ENCODE assay signal across 10 cellular contexts in the genomic region with DNA sequence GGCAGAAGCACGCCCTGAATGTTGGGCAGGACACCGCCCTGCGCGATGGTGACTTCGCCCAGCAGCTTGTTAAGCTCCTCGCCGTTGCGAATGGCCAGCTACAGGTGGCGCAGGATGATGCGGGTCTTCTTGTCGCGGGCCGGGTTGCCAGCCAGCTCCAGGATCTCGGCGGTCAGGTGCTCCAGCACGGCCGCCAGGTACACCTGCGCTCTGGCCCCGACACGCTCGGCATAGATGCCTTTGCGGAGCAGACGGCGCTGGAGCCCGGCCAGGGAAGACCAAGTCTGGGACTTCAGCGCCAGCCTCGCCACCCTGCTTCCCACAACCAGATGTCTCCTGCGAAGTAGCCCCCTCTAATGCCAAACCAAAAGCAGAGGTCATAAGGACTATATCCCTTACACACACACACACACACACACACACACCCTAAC. TPM values are rescaled to one million over a fixed set of nuclear protein-coding genes. Genes with fewer than 3 reads are reported as not detected.
DNase-seq lines count a peak whose midpoint lies in the region; ATAC-seq, FAIRE-seq and TF ChIP-seq lines count a peak whose summit lies in the region.
"Had no signal": no experiment of that assay in that cellular context is flagged by ENCODE, and none has a peak within 500 bp of the region (broad histone marks: within the 10 kb centered on the region; RNA-seq: fewer than 3 reads in every experiment).

No MANE protein-coding gene starts in this region.

- H3K4me2 ChIP-seq in endothelial cell of umbilical vein (ENCODE audit: insufficient read depth, low read length), result no peak overlapping the region

- CTCF ChIA-PET in activated CD4-positive, alpha-beta memory T cell treated with anti-CD3 and anti-CD28 coated beads for 36 hours (lab: Charles Lee), result interaction anchor here (0.6 to 1.5 kb wide), 16 partner anchors 10 to 658 kb away, joined by 3 to 10 read pairs (median 4); a partner anchor contains a TSS
- CTCF ChIA-PET in endothelial cell of umbilical vein (lab: Charles Lee), result interaction anchor here (1.0 kb wide), 1 partner anchor 8 kb away, joined by 4 read pairs; no protein-coding TSS in a partner anchor

- no peaks in the 10 kb centered on the region for H3K36me3 Mint-ChIP-seq in activated CD4-positive, alpha-beta memory T cell treated with anti-CD3 and anti-CD28 coated beads for 36 hours

- peak; percentile 53 for DNase-seq in activated CD4-positive, alpha-beta memory T cell treated with anti-CD3 and anti-CD28 coated beads for 36 hours
- peak; percentile 24 for DNase-seq in endothelial cell of umbilical vein (ENCODE audit: low read depth, low spot score)
- peak; percentile 79 for DNase-seq in spleen
- DNase-seq in NCI-H187 (lab: John Stamatoyannopoulos, UW), result no peak
- DNase-seq in NCI-H748 treated with DMSO at 0.1 percent for 48 hours (lab: John Stamatoyannopoulos, UW), result no peak
- DNase-seq in GF-D8 (lab: John Stamatoyannopoulos, UW), result no peak
- DNase-seq: amygdala had no signal

- H3K4me1 Mint-ChIP-seq in activated CD4-positive, alpha-beta memory T cell treated with anti-CD3 and anti-CD28 coated beads for 36 hours (ENCODE audit: low read depth), result peaks cover 2% of the 10 kb centered on the region

- H3K36me3 ChIP-seq in endothelial cell of umbilical vein (ENCODE audit: control insufficient read depth in 2 of 2, extremely low read depth in 1 of 2, insufficient read depth in 2 of 2, low read length in 2 of 2) (no peaks in the 10 kb centered on the region), spleen (no peaks in the 10 kb centered on the region)

- H3K9ac ChIP-seq in endothelial cell of umbilical vein (replicated peaks; ENCODE audit: extremely low read depth, insufficient read depth, low read length), result no peak overlapping the region

- WGBS in spleen, 5 donors, result 34 to 71% (median 60%) methylated on average over 23 to 28 of the region's 28 CpGs

- no peaks in the 10 kb centered on the region for H3K9me1 ChIP-seq in endothelial cell of umbilical vein (replicated peaks; ENCODE audit: control insufficient read depth, extremely low read depth, insufficient read depth, low read length)

- peak; percentile 64 for ATAC-seq in GM18511 (IDR thresholded peaks at IDR 0.05; ENCODE audit: unreplicated experiment)
- no peak for ATAC-seq in HG02973 (IDR thresholded peaks at IDR 0.05; ENCODE audit: unreplicated experiment)

- no peaks in the 10 kb centered on the region for H3K4me1 ChIP-seq in endothelial cell of umbilical vein (ENCODE audit: control insufficient read depth, extremely low read depth, insufficient read depth, low read length)
- no peaks in the 10 kb centered on the region for H3K4me1 ChIP-seq in spleen

- H4K20me1 ChIP-seq in endothelial cell of umbilical vein (replicated peaks; ENCODE audit: control insufficient read depth, extremely low read depth, insufficient read depth, low read length), result no peaks in the 10 kb centered on the region

- no TSS peak for BruUV-seq in endothelial cell of umbilical vein (replicated peaks; lab: Mats Ljungman, UMichigan)

- FAIRE-seq in endothelial cell of umbilical vein (lab: Jason Lieb, UNC), result no peak

- TF ChIP-seq POLR2A in endothelial cell of umbilical vein (IDR thresholded peaks at IDR 0.05; ENCODE audit: low read depth, low read length), result no peak
- no peak for TF ChIP-seq POLR2A in spleen (IDR thresholded peaks at IDR 0.05)

- H3K4me3 ChIP-seq in endothelial cell of umbilical vein (replicated peaks in 1 of 3; ENCODE audit: insufficient read depth in 1 of 3, low read depth in 1 of 3, low read length in 3 of 3), result no peak overlapping the region
- peak overlapping the region in 4 of 8 donors; percentile 4 to 57 (median 28) for H3K4me3 ChIP-seq in spleen

- TF ChIP-seq CTCF in endothelial cell of umbilical vein (IDR thresholded peaks at IDR 0.05; ENCODE audit: extremely low read depth in 1 of 2, insufficient read depth in 1 of 2, low read depth in 1 of 2, low read length in 2 of 2) (no peak), spleen (IDR thresholded peaks at IDR 0.05 in 8 of 11, conservative IDR thresholded peaks at IDR 0.05 in 3 of 11) (no peak)

- POLR2A ChIA-PET in activated CD4-positive, alpha-beta memory T cell treated with anti-CD3 and anti-CD28 coated beads for 36 hours (lab: Charles Lee), result no interaction called here
- POLR2A ChIA-PET in endothelial cell of umbilical vein (lab: Charles Lee), result no interaction called here

- intact Hi-C loops in activated CD4-positive, alpha-beta memory T cell treated with anti-CD3 and anti-CD28 coated beads for 36 hours (cut with micrococcal nuclease), result no loop called here
- intact Hi-C loops in endothelial cell of umbilical vein (cut with micrococcal nuclease) (no loop called here), spleen (cut with DNase I; ENCODE audit: low total_unique reads) (no loop called here)

- no peak overlapping the region for H3K27ac ChIP-seq in endothelial cell of umbilical vein (ENCODE audit: insufficient read depth, low read depth, low read length)
- H3K27ac ChIP-seq in spleen, result no peak overlapping the region

- no peak overlapping the region for H3K27ac Mint-ChIP-seq in activated CD4-positive, alpha-beta memory T cell treated with anti-CD3 and anti-CD28 coated beads for 36 hours

- H3K9me3 Mint-ChIP-seq in activated CD4-positive, alpha-beta memory T cell treated with anti-CD3 and anti-CD28 coated beads for 36 hours, result no peaks in the 10 kb centered on the region

- peak overlapping the region; percentile 20 for H2AFZ ChIP-seq in endothelial cell of umbilical vein (ENCODE audit: low read depth, low read length)

- peaks cover 6% of the 10 kb centered on the region for H3K27me3 Mint-ChIP-seq in activated CD4-positive, alpha-beta memory T cell treated with anti-CD3 and anti-CD28 coated beads for 36 hours

- no peaks in the 10 kb centered on the region for H3K79me2 ChIP-seq in endothelial cell of umbilical vein (ENCODE audit: control insufficient read depth, insufficient read depth, low read length)

- H3K27me3 ChIP-seq in endothelial cell of umbilical vein (ENCODE audit: control insufficient read depth in 2 of 2, insufficient read depth in 2 of 2, low read length in 2 of 2), result no peaks in the 10 kb centered on the region
- peaks cover 0 to 4% (median 0%) of the 10 kb centered on the region in 7 donors for H3K27me3 ChIP-seq in spleen (replicated peaks in 1 of 7)

- H3K4me3 Mint-ChIP-seq in activated CD4-positive, alpha-beta memory T cell treated with anti-CD3 and anti-CD28 coated beads for 36 hours, result peak overlapping the region; percentile 75

- dilution Hi-C loops in endothelial cell of umbilical vein (cut with MboI; ENCODE audit: extremely low pct_ligation_motif_present, low sequenced_read_pairs), result no loop called here

- H3K9me3 ChIP-seq in endothelial cell of umbilical vein (replicated peaks; ENCODE audit: control insufficient read depth, insufficient read depth, low read length), result no peaks in the 10 kb centered on the region
- no peaks in the 10 kb centered on the region for H3K9me3 ChIP-seq in spleen

TF ChIP-seq in endothelial cell of umbilical vein, 7 proteins besides CTCF, POLR2A, EP300 and RAD21:
- TF ChIP-seq, protein P1, sequence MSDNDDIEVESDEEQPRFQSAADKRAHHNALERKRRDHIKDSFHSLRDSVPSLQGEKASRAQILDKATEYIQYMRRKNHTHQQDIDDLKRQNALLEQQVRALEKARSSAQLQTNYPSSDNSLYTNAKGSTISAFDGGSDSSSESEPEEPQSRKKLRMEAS (IDR thresholded peaks at IDR 0.05; ENCODE audit: insufficient read depth, insufficient read length), result no peak
- TF ChIP-seq POLR2AphosphoS5 (IDR thresholded peaks at IDR 0.05; ENCODE audit: insufficient read depth, low read depth, low read length), result no peak
- no peak for TF ChIP-seq JUN (IDR thresholded peaks at IDR 0.05; ENCODE audit: borderline replicate concordance, insufficient read depth, insufficient read length, low read depth)

RNA-seq across cellular contexts. Expression of a gene that starts 8.0 kb away (rescaled TPM):
- under 1 TPM in 1 of 2 experiments, not detected in 1; 0.43 TPM for total RNA-seq in activated CD4-positive, alpha-beta memory T cell treated with anti-CD3 and anti-CD28 coated beads for 36 hours
- total RNA-seq in endothelial cell of umbilical vein (not detected in 2 replicates), spleen (not detected)
- polyA plus RNA-seq in endothelial cell of umbilical vein (not detected in 2 replicates), spleen (under 1 TPM in 1 of 3 donors, not detected in 2; 0.11 TPM)
- not detected in 2 replicates for polyA plus RNA-seq in endothelial cell of umbilical vein (2011; cell fraction: cytosol; rRNA removed)
- not detected in 2 replicates for polyA plus RNA-seq in endothelial cell of umbilical vein (2011; cell fraction: nucleus; rRNA removed)
- not detected in 2 replicates for polyA plus RNA-seq in endothelial cell of umbilical vein (2012)
- polyA minus RNA-seq in endothelial cell of umbilical vein, result not detected in 2 replicates
- not detected for polyA minus RNA-seq in endothelial cell of umbilical vein (2011; cell fraction: cytosol; rRNA and poly(A)+ RNA removed)
- polyA minus RNA-seq in endothelial cell of umbilical vein (2011; cell fraction: nucleus; rRNA and poly(A)+ RNA removed), result not detected in 2 replicates
- total RNA-seq: subcutaneous adipose tissue had no signal

RNA-seq across cellular contexts. Expression of a gene that starts 48.4 kb away (rescaled TPM):
- not detected for total RNA-seq in activated CD4-positive, alpha-beta memory T cell treated with anti-CD3 and anti-CD28 coated beads for 36 hours
- total RNA-seq in endothelial cell of umbilical vein (not detected in 2 replicates), spleen (not detected)
- polyA plus RNA-seq in endothelial cell of umbilical vein (not detected in 2 replicates), spleen (not detected)
- not detected in 2 replicates for polyA plus RNA-seq in endothelial cell of umbilical vein (2011; cell fraction: cytosol; rRNA removed)
- not detected in 2 replicates for polyA plus RNA-seq in endothelial cell of umbilical vein (2011; cell fraction: nucleus; rRNA removed)
- not detected in 2 replicates for polyA plus RNA-seq in endothelial cell of umbilical vein (2012)
- not detected in 2 replicates for polyA minus RNA-seq in endothelial cell of umbilical vein
- polyA minus RNA-seq in endothelial cell of umbilical vein (2011; cell fraction: cytosol; rRNA and poly(A)+ RNA removed), result not detected
- not detected in 2 replicates for polyA minus RNA-seq in endothelial cell of umbilical vein (2011; cell fraction: nucleus; rRNA and poly(A)+ RNA removed)
- total RNA-seq: subcutaneous adipose tissue had no signal

RNA-seq across cellular contexts. Expression of a gene that starts 50.2 kb away (rescaled TPM):
- total RNA-seq in activated CD4-positive, alpha-beta memory T cell treated with anti-CD3 and anti-CD28 coated beads for 36 hours, result not detected
- total RNA-seq in endothelial cell of umbilical vein, result not detected in 2 replicates
- polyA plus RNA-seq in endothelial cell of umbilical vein, result not detected in 2 replicates
- not detected in 2 replicates for polyA plus RNA-seq in endothelial cell of umbilical vein (2011; cell fraction: cytosol; rRNA removed)
- not detected in 2 replicates for polyA plus RNA-seq in endothelial cell of umbilical vein (2011; cell fraction: nucleus; rRNA removed)
- polyA plus RNA-seq in endothelial cell of umbilical vein (2012), result not detected in 2 replicates
- polyA minus RNA-seq in endothelial cell of umbilical vein, result not detected in 2 replicates
- not detected for polyA minus RNA-seq in endothelial cell of umbilical vein (2011; cell fraction: cytosol; rRNA and poly(A)+ RNA removed)
- not detected in 2 replicates for polyA minus RNA-seq in endothelial cell of umbilical vein (2011; cell fraction: nucleus; rRNA and poly(A)+ RNA removed)
- total RNA-seq in spleen, result not detected
- polyA plus RNA-seq in spleen, result not detected
- total RNA-seq: subcutaneous adipose tissue had no signal

Comparison
In these comparisons a context has a peak if more than half of its experiments do, and no peak if none do; other contexts are left out.
1. DNase-seq: peak in activated CD4-positive, alpha-beta memory T cell treated with anti-CD3 and anti-CD28 coated beads for 36 hours (single experiment), endothelial cell of umbilical vein (single experiment) and spleen (single experiment); none in NCI-H187 (0 of 2), NCI-H748 treated with DMSO at 0.1 percent for 48 hours (single experiment) and GF-D8 (single experiment).